In genomic region chr7:100799037-100799896, GRCh38 we compare ENCODE assay signal across 8 cellular contexts. TPM values are rescaled to one million over a fixed set of nuclear protein-coding genes. Genes with fewer than 3 reads are reported as not detected.
DNase-seq lines count a peak whose midpoint lies in the region; ATAC-seq, FAIRE-seq and TF ChIP-seq lines count a peak whose summit lies in the region.

No MANE protein-coding gene starts in this region.

- H3K4me3 Mint-ChIP-seq in osteocyte (ENCODE audit: unreplicated experiment) = no peak overlapping the region

- peaks cover 30% of the 10 kb centered on the region for H3K4me1 ChIP-seq in upper lobe of right lung

- no peak overlapping the region for H3K4me3 ChIP-seq in AG09309 (ENCODE audit: control insufficient read depth, low read depth, low read length)
- no peak overlapping the region for H3K4me3 ChIP-seq in upper lobe of right lung

- intact Hi-C loops in upper lobe of right lung (cut with DNase I) = no loop called here

- no peaks in the 10 kb centered on the region for H3K9me3 ChIP-seq in upper lobe of right lung

- H3K27ac ChIP-seq in upper lobe of right lung = no peak overlapping the region

- peak; percentile 10 for DNase-seq in AG09309 (ENCODE audit: low read depth)
- no peak for DNase-seq in GM12892 (ENCODE audit: insufficient read length)
- peak; percentile 71 to 81 for DNase-seq in NOMO-1 (lab: John Stamatoyannopoulos, UW; ENCODE audit: unreplicated experiment in 2 of 2)
- DNase-seq in activated CD8-positive, alpha-beta memory T cell treated with anti-CD3 and anti-CD28 coated beads, Interleukin-2, amount 50 U/mL, for 4 hours = peak; percentile 44
- peak; percentile 64 for DNase-seq in fibroblast of peridontal ligament (ENCODE audit: extremely low read depth)
- no peak for DNase-seq in osteocyte (ENCODE audit: extremely low spot score, unreplicated experiment)
- DNase-seq in upper lobe of right lung = peak; percentile 83

- ATAC-seq in upper lobe of right lung (peak; percentile 72), HG02884 (IDR thresholded peaks at IDR 0.05; ENCODE audit: unreplicated experiment) (no peak)

- no peaks in the 10 kb centered on the region for H3K36me3 ChIP-seq in upper lobe of right lung

- peaks cover 48% of the 10 kb centered on the region for H3K4me1 Mint-ChIP-seq in osteocyte (ENCODE audit: unreplicated experiment)

- no peaks in the 10 kb centered on the region for H3K9me3 Mint-ChIP-seq in osteocyte (ENCODE audit: unreplicated experiment)

- no peaks in the 10 kb centered on the region for H3K27me3 Mint-ChIP-seq in osteocyte (ENCODE audit: unreplicated experiment)

- TF ChIP-seq POLR2A in GM12892 (IDR thresholded peaks at IDR 0.05; ENCODE audit: low read depth, low read length) = no peak

- H3K27me3 ChIP-seq in upper lobe of right lung = no peaks in the 10 kb centered on the region

- TF ChIP-seq CTCF in AG09309 (IDR thresholded peaks at IDR 0.05; ENCODE audit: control insufficient read depth, insufficient read depth, low read depth, low read length, missing control alignments) = peak; percentile 76
- TF ChIP-seq CTCF in osteocyte (IDR thresholded peaks at IDR 0.05) = peak; percentile 66
- peak; percentile 72 for TF ChIP-seq CTCF in upper lobe of right lung (IDR thresholded peaks at IDR 0.05)

- H3K27ac Mint-ChIP-seq in osteocyte (ENCODE audit: unreplicated experiment) = no peak overlapping the region

- peak; percentile 76 for FAIRE-seq in GM12892 (lab: Jason Lieb, UNC)

- H3K36me3 Mint-ChIP-seq in osteocyte (ENCODE audit: unreplicated experiment) = peaks cover 7% of the 10 kb centered on the region

RNA-seq across cellular contexts. Expression of gene EPHB4, which starts 28.1 kb away (rescaled TPM):
- 1.1 TPM for polyA plus RNA-seq in GM12892 (2012; ENCODE audit: missing spikeins)
- 88.9 and 91.9 TPM in 2 replicates for total RNA-seq in osteocyte
- 117 TPM for total RNA-seq in upper lobe of right lung

RNA-seq across cellular contexts. Expression of gene SLC12A9, which starts 53.2 kb away (rescaled TPM):
- 8.4 TPM for polyA plus RNA-seq in GM12892 (2012; ENCODE audit: missing spikeins)
- total RNA-seq in osteocyte = 32.1 and 32.4 TPM in 2 replicates
- 39.2 TPM for total RNA-seq in upper lobe of right lung

Comparison
In these comparisons a context has a peak if more than half of its experiments do, and no peak if none do; other contexts are left out.
1. DNase-seq: peak in AG09309 (single experiment), NOMO-1 (2 of 2), activated CD8-positive, alpha-beta memory T cell treated with anti-CD3 and anti-CD28 coated beads, Interleukin-2, amount 50 U/mL, for 4 hours (single experiment), fibroblast of peridontal ligament (single experiment) and upper lobe of right lung (single experiment); none in GM12892 (single experiment) and osteocyte (single experiment).
2. Peak in every context shown above with its lines, with median percentiles within 50 percentile points of each other: CTCF ChIP-seq.